8 cellular contexts compared by ENCODE assay signal in the genomic region with DNA sequence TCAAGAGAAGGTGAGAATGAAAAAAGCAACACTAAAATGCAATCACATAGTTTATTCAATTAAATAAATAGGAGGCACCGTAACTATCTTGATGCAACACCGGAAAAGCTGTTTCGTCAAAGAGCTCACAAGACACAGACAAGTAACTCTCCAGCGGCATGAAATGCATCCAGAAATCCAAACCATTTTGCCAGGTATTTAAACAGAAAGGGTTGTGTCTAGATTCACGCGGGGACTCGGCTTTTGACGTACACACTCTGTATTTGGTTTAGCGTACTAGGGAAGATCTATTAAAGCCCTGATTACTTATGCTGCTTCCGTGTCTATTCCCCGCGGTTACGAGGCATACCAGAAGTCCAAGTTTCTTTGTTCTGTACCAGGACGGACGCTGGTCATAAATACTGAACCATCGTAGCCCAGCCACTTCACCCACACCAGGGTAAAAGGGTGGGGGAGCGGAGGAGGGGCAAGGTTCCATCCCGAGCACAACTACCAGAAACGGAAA. TPM values are rescaled to one million over a fixed set of nuclear protein-coding genes. Genes with fewer than 3 reads are reported as not detected.
DNase-seq lines count a peak whose midpoint lies in the region; ATAC-seq and TF ChIP-seq lines count a peak whose summit lies in the region.

No MANE protein-coding gene starts in this region.

- H3K36me3 ChIP-seq in suprapubic skin = peaks cover 2% of the 10 kb centered on the region

- no peak for TF ChIP-seq POLR2A in suprapubic skin (IDR thresholded peaks at IDR 0.05)

- peaks cover 52% of the 10 kb centered on the region for H3K4me1 ChIP-seq in suprapubic skin

- H3K27ac ChIP-seq in suprapubic skin = peak overlapping the region; percentile 100

- peaks cover 27% of the 10 kb centered on the region for H3K36me3 Mint-ChIP-seq in central memory CD8-positive, alpha-beta T cell (ENCODE audit: insufficient read depth)

- H3K4me1 Mint-ChIP-seq in central memory CD8-positive, alpha-beta T cell = peaks cover 34% of the 10 kb centered on the region

- H3K4me3 Mint-ChIP-seq in central memory CD8-positive, alpha-beta T cell = peak overlapping the region; percentile 80

- H3K9me3 ChIP-seq in suprapubic skin = no peaks in the 10 kb centered on the region

- H3K4me3 ChIP-seq in suprapubic skin = peak overlapping the region; percentile 98

- no peak for TF ChIP-seq EP300 in suprapubic skin (IDR thresholded peaks at IDR 0.05)

- H3K27me3 Mint-ChIP-seq in central memory CD8-positive, alpha-beta T cell = no peaks in the 10 kb centered on the region

- TF ChIP-seq CTCF in suprapubic skin (IDR thresholded peaks at IDR 0.05) = no peak

- peak; percentile 61 for DNase-seq in NCI-H82 (lab: John Stamatoyannopoulos, UW)
- no peak for DNase-seq in NCI-H82 treated with DMSO at 0.1 percent for 48 hours (lab: John Stamatoyannopoulos, UW; ENCODE audit: unreplicated experiment)
- DNase-seq in RPMI7951 (ENCODE audit: low read depth) = peak; percentile 63
- no peak for DNase-seq in central memory CD8-positive, alpha-beta T cell (ENCODE audit: low spot score in 2 of 2)
- DNase-seq in left lobe of liver (ENCODE audit: low spot score) = no peak
- no peak for DNase-seq in suprapubic skin (ENCODE audit: low spot score in 2 of 2)
- no peak for DNase-seq in NCI-H446 treated with DMSO at 0.1 percent for 48 hours (lab: John Stamatoyannopoulos, UW)

- H3K27me3 ChIP-seq in suprapubic skin = no peaks in the 10 kb centered on the region

- H3K27ac Mint-ChIP-seq in central memory CD8-positive, alpha-beta T cell (ENCODE audit: low read depth) = peak overlapping the region; percentile 99

- under 1% methylated on average over 19 of the region's 19 CpGs for WGBS in suprapubic skin

- ATAC-seq in HG02885 (IDR thresholded peaks at IDR 0.05; ENCODE audit: poor library complexity, unreplicated experiment) (peak; percentile 1), left lobe of liver (peak; percentile 4)
- ATAC-seq in central memory CD8-positive, alpha-beta T cell (replicated peaks; ENCODE audit: extremely low read depth, poor library complexity, severe bottlenecking) = peak; percentile 9

- no peaks in the 10 kb centered on the region for H3K9me3 Mint-ChIP-seq in central memory CD8-positive, alpha-beta T cell

RNA-seq across cellular contexts. Expression of gene BNIP2, which starts 0.7 kb away (rescaled TPM):
- 127 and 159 TPM in 2 replicates for total RNA-seq in RPMI7951 (2014; rRNA removed; shearing (Covaris generic))
- total RNA-seq in left lobe of liver (29.7 TPM), suprapubic skin (100 to 1,000 TPM in 3 of 4 donors, 10 to 100 TPM in 1; 95.4 to 146 (median 114) TPM)

RNA-seq across cellular contexts. Expression of gene GTF2A2, which starts 31.1 kb away (rescaled TPM):
- 106 and 121 TPM in 2 replicates for total RNA-seq in RPMI7951 (2014; rRNA removed; shearing (Covaris generic))
- total RNA-seq in left lobe of liver = 33.0 TPM
- total RNA-seq in suprapubic skin = 10 to 100 TPM in 3 of 4 donors, 1 to 10 TPM in 1; 7.7 to 26.5 (median 15.4) TPM

Comparison
In these comparisons a context has a peak if more than half of its experiments do, and no peak if none do; other contexts are left out.
1. DNase-seq: peak in NCI-H82 (single experiment) and RPMI7951 (single experiment); none in NCI-H82 treated with DMSO at 0.1 percent for 48 hours (single experiment), central memory CD8-positive, alpha-beta T cell (0 of 2), left lobe of liver (single experiment), suprapubic skin (0 of 2) and NCI-H446 treated with DMSO at 0.1 percent for 48 hours (single experiment).
2. Peak in every context shown above with its lines, with median percentiles within 50 percentile points of each other: ATAC-seq.